Comparison of ENCODE assay signal across 17 cellular contexts in the genomic region with DNA sequence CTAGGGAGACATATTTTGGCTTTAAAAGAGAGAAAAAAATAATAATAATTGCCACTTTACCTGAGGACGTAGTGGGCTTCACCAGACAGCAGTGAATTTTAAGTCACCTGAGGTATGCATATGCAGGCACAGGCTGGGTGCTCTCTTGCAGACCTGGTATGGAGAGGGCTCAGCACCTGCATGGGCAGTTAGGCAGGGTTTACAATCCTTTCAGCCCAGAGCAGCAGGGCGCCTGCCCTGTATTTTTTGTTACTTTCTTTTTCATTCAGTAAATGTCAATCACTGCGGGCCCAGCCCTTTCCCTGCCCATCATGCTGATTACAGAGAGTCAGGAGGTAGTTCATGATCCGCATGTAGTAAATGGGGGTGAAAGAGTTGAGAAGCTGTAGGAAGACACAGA.
DNase-seq lines count a peak whose midpoint lies in the region; ATAC-seq, FAIRE-seq and TF ChIP-seq lines count a peak whose summit lies in the region.
"Had no signal": no experiment of that assay in that cellular context is flagged by ENCODE, and none has a peak within 500 bp of the region (broad histone marks: within the 10 kb centered on the region; RNA-seq: fewer than 3 reads in every experiment).

No MANE protein-coding gene starts in this region.

- POLR2A ChIA-PET in WTC11 (lab: Charles Lee): no interaction called here

- no peaks in the 10 kb centered on the region for H3K36me3 ChIP-seq in DND-41 (ENCODE audit: insufficient read depth, low read length)
- H3K36me3 ChIP-seq: BE2C, HAP-1 had no signal

- no peak overlapping the region for H2AFZ ChIP-seq in DND-41 (ENCODE audit: low read depth, low read length)

- FAIRE-seq in GM12892 (lab: Jason Lieb, UNC): peak; percentile 24

- H3K9me3 Mint-ChIP-seq in WTC11: no peaks in the 10 kb centered on the region
- H3K9me3 Mint-ChIP-seq: CD8-positive, alpha-beta T cell; IgD-negative memory B cell had no signal

- CTCF ChIA-PET in WTC11 (lab: Charles Lee): interaction anchor here (0.9 to 3.8 kb wide), 15 partner anchors 37 to 331 kb away, joined by 3 to 21 read pairs (median 4); a partner anchor contains a TSS

- no peaks in the 10 kb centered on the region for H3K79me2 ChIP-seq in DND-41 (ENCODE audit: insufficient read depth, low read length)

- peak overlapping the region; percentile 38 for H3K27ac Mint-ChIP-seq in WTC11
- H3K27ac Mint-ChIP-seq: CD8-positive, alpha-beta T cell; IgD-negative memory B cell had no signal

- peaks cover 15% of the 10 kb centered on the region for H3K4me1 ChIP-seq in DND-41 (ENCODE audit: insufficient read depth, low read length)
- H3K4me1 ChIP-seq: BE2C, HAP-1 had no signal

- no peak for TF ChIP-seq CTCF in DND-41 (IDR thresholded peaks at IDR 0.05; ENCODE audit: borderline replicate concordance, extremely low read depth, low read length, poor library complexity, severe bottlenecking)
- no peak for TF ChIP-seq CTCF in WTC11 (IDR thresholded peaks at IDR 0.05)

- H3K27ac ChIP-seq in DND-41 (ENCODE audit: low read length): no peak overlapping the region

- no peak overlapping the region for H3K4me3 ChIP-seq in DND-41 (ENCODE audit: low read depth in 1 of 2, low read length in 2 of 2)
- H3K4me3 ChIP-seq: HAP-1 had no signal

- H3K9me3 ChIP-seq in DND-41 (ENCODE audit: insufficient read depth, low read length, severe bottlenecking): no peaks in the 10 kb centered on the region
- H3K9me3 ChIP-seq: BE2C, HAP-1 had no signal

- peaks cover 24% of the 10 kb centered on the region for H3K4me1 Mint-ChIP-seq in WTC11

- no peaks in the 10 kb centered on the region for H3K27me3 ChIP-seq in DND-41 (ENCODE audit: insufficient read depth, low read length, poor library complexity)
- H3K27me3 ChIP-seq: BE2C had no signal

- H3K9ac ChIP-seq in DND-41 (ENCODE audit: low read depth, low read length): no peak overlapping the region

- H4K20me1 ChIP-seq in DND-41 (ENCODE audit: insufficient read depth, low read length): no peaks in the 10 kb centered on the region

- H3K4me3 Mint-ChIP-seq in WTC11: no peak overlapping the region
- H3K4me3 Mint-ChIP-seq: CD8-positive, alpha-beta T cell; IgD-negative memory B cell had no signal

- no peak for TF ChIP-seq POLR2A in GM12892 (IDR thresholded peaks at IDR 0.05; ENCODE audit: low read depth, low read length)

- H3K27me3 Mint-ChIP-seq in WTC11 (ENCODE audit: low read depth): no peaks in the 10 kb centered on the region
- H3K27me3 Mint-ChIP-seq: IgD-negative memory B cell had no signal

- no peaks in the 10 kb centered on the region for H3K36me3 Mint-ChIP-seq in WTC11

- DNase-seq in DND-41 (no peak), GM12892 (ENCODE audit: insufficient read length) (no peak), WTC11 (ENCODE audit: low spot score) (peak; percentile 24), left colon (no peak), OCI-M2 (lab: John Stamatoyannopoulos, UW; ENCODE audit: unreplicated experiment) (no peak), ureter (ENCODE audit: low spot score) (no peak)
- DNase-seq: BE2C; CD8-positive, alpha-beta T cell; MV-4-11; NCI-H146; NCI-H748 treated with DMSO at 0.1 percent for 48 hours; Right ventricle myocardium superior had no signal

- 0 out of 3 replicates have a peak, but pooled peaks have one; percentile 12 for ATAC-seq in DND-41 (ENCODE audit: insufficient read depth, low read depth)
- ATAC-seq in WTC11: peak; percentile 70
- peak; percentile 49 for ATAC-seq in left colon
- ATAC-seq in HG03342 (IDR thresholded peaks at IDR 0.05; ENCODE audit: unreplicated experiment): no peak
- ATAC-seq: CD8-positive, alpha-beta T cell; Panc1; SK-N-SH treated with all-trans-retinoic acid at 6 μM for 48 hours had no signal

- H3K4me2 ChIP-seq in DND-41 (ENCODE audit: insufficient read depth, low read length): no peak overlapping the region

- intact Hi-C loops in left colon (cut with DNase I, micrococcal nuclease): no loop called here

TF ChIP-seq in WTC11, 78 proteins besides CTCF, POLR2A, EP300 and RAD21:
- TF ChIP-seq SP1 (CRISPR knock-in tag; conservative IDR thresholded peaks at IDR 0.05): 0 out of 2 replicates have a peak, but pooled peaks have one; percentile 25
- TF ChIP-seq, protein P1, sequence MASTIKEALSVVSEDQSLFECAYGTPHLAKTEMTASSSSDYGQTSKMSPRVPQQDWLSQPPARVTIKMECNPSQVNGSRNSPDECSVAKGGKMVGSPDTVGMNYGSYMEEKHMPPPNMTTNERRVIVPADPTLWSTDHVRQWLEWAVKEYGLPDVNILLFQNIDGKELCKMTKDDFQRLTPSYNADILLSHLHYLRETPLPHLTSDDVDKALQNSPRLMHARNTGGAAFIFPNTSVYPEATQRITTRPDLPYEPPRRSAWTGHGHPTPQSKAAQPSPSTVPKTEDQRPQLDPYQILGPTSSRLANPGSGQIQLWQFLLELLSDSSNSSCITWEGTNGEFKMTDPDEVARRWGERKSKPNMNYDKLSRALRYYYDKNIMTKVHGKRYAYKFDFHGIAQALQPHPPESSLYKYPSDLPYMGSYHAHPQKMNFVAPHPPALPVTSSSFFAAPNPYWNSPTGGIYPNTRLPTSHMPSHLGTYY (CRISPR knock-in tag; IDR thresholded peaks at IDR 0.05): no peak
